Comparison of ENCODE assay signal across 10 cellular contexts in the genomic region with DNA sequence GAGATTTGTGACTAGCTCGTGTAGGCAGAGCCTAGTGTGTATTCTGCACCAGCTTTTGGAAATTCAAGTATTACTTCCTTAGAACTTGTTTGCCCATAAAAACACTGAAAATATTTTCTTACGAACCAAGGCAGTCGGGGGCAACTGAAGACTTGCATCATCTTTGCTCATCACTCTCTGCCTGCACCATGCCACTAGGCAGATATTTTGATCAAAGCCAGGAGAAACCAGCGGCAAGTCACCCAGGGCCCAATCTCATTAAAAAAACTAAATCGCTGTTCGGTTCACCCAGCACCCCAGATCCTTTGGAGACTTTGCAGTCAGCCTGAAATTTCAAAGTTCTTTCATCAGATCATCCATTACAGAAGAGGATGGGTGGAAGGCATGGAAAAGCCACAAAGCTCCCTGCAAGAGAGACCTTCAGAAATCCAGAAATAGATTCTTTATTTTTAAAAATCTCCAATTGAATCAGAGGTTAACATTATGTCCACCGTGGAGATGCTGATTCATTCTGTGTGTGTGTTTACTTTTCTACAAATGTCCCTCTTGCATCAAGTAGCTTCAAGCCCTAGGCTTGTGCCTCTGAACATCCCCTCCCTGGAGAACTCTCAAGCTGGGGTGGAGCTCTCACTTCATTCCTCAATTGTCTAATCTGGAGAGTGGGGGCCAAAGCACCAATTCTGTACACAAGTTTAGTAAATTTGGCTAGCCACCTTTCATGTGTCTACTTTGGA.
DNase-seq lines count a peak whose midpoint lies in the region; ATAC-seq and TF ChIP-seq lines count a peak whose summit lies in the region.
"Had no signal": no experiment of that assay in that cellular context is flagged by ENCODE, and none has a peak within 500 bp of the region (broad histone marks: within the 10 kb centered on the region; RNA-seq: fewer than 3 reads in every experiment).

No MANE protein-coding gene starts in this region.

- no peaks in the 10 kb centered on the region for H3K9me3 Mint-ChIP-seq in central memory CD8-positive, alpha-beta T cell
- H3K9me3 Mint-ChIP-seq in natural killer cell treated with Interleukin-12 subunit alpha and Interleukin-12 subunit beta and Interleukin-15 and Interleukin-18, amount 100 ng/mL, for 72 hours = no peaks in the 10 kb centered on the region

- no peaks in the 10 kb centered on the region for H3K27me3 Mint-ChIP-seq in central memory CD8-positive, alpha-beta T cell
- no peaks in the 10 kb centered on the region for H3K27me3 Mint-ChIP-seq in natural killer cell treated with Interleukin-12 subunit alpha and Interleukin-12 subunit beta and Interleukin-15 and Interleukin-18, amount 100 ng/mL, for 72 hours

- H3K4me3 Mint-ChIP-seq in central memory CD8-positive, alpha-beta T cell = peak overlapping the region; percentile 98
- H3K4me3 Mint-ChIP-seq in natural killer cell treated with Interleukin-12 subunit alpha and Interleukin-12 subunit beta and Interleukin-15 and Interleukin-18, amount 100 ng/mL, for 72 hours = peak overlapping the region; percentile 98

- DNase-seq in EL = peak; percentile 60
- DNase-seq in NCI-H69 (lab: John Stamatoyannopoulos, UW) = peak; percentile 18
- DNase-seq in central memory CD8-positive, alpha-beta T cell (ENCODE audit: low spot score in 2 of 2) = no peak
- DNase-seq in natural killer cell treated with Interleukin-12 subunit alpha and Interleukin-12 subunit beta and Interleukin-15 and Interleukin-18, amount 100 ng/mL, for 72 hours (ENCODE audit: low spot score) = no peak
- DNase-seq in activated CD8-positive, alpha-beta memory T cell treated with anti-CD3 and anti-CD28 coated beads for 24 hours = no peak
- DNase-seq in HEK293T (ENCODE audit: extremely low spot score) = no peak
- DNase-seq: mucosa of descending colon, NCI-H345 had no signal

- H3K27ac Mint-ChIP-seq in central memory CD8-positive, alpha-beta T cell (ENCODE audit: low read depth) = peak overlapping the region; percentile 91
- peak overlapping the region; percentile 95 to 96 for H3K27ac Mint-ChIP-seq in natural killer cell treated with Interleukin-12 subunit alpha and Interleukin-12 subunit beta and Interleukin-15 and Interleukin-18, amount 100 ng/mL, for 72 hours

- peaks cover 84% of the 10 kb centered on the region for H3K36me3 Mint-ChIP-seq in central memory CD8-positive, alpha-beta T cell (ENCODE audit: insufficient read depth)
- H3K36me3 Mint-ChIP-seq in natural killer cell treated with Interleukin-12 subunit alpha and Interleukin-12 subunit beta and Interleukin-15 and Interleukin-18, amount 100 ng/mL, for 72 hours = peaks cover 66% of the 10 kb centered on the region

- CTCF ChIA-PET in HEK293T (lab: Yijun Ruan, JAX) = no interaction called here

- peaks cover 95% of the 10 kb centered on the region for H3K4me1 Mint-ChIP-seq in central memory CD8-positive, alpha-beta T cell
- peaks cover 93 to 97% of the 10 kb centered on the region in 2 donors for H3K4me1 Mint-ChIP-seq in natural killer cell treated with Interleukin-12 subunit alpha and Interleukin-12 subunit beta and Interleukin-15 and Interleukin-18, amount 100 ng/mL, for 72 hours (ENCODE audit: low read depth in 2 of 2)

- ATAC-seq in central memory CD8-positive, alpha-beta T cell (replicated peaks; ENCODE audit: extremely low read depth, poor library complexity, severe bottlenecking) = no peak
- no peak for ATAC-seq in natural killer cell treated with Interleukin-12 subunit alpha and Interleukin-12 subunit beta and Interleukin-15 and Interleukin-18, amount 100 ng/mL, for 72 hours
- ATAC-seq in GM21723 (IDR thresholded peaks at IDR 0.05; ENCODE audit: unreplicated experiment) (no peak), GM19452 (IDR thresholded peaks at IDR 0.05; ENCODE audit: unreplicated experiment) (no peak)
- ATAC-seq: mucosa of descending colon had no signal

- POLR2A ChIA-PET in HEK293T (lab: Yijun Ruan, JAX) = no interaction called here

TF ChIP-seq in HEK293T, 16 proteins besides CTCF, POLR2A, EP300 and RAD21:
- no peak for TF ChIP-seq TARDBP (IDR thresholded peaks at IDR 0.05)
- TF ChIP-seq ZNF384 (IDR thresholded peaks at IDR 0.05) = no peak
- TF ChIP-seq SUZ12 (IDR thresholded peaks at IDR 0.05) = no peak
- no peak for TF ChIP-seq PKNOX1 (IDR thresholded peaks at IDR 0.05)
- TF ChIP-seq HDGF (IDR thresholded peaks at IDR 0.05; ENCODE audit: borderline replicate concordance) = no peak

Comparison
In these comparisons a context has a peak if more than half of its experiments do, and no peak if none do; other contexts are left out.
1. DNase-seq: peak in EL (single experiment) and NCI-H69 (single experiment); none in central memory CD8-positive, alpha-beta T cell (0 of 2), natural killer cell treated with Interleukin-12 subunit alpha and Interleukin-12 subunit beta and Interleukin-15 and Interleukin-18, amount 100 ng/mL, for 72 hours (single experiment), activated CD8-positive, alpha-beta memory T cell treated with anti-CD3 and anti-CD28 coated beads for 24 hours (single experiment) and HEK293T (single experiment).